ENCODE assay signal across 27 cellular contexts in the genomic region with DNA sequence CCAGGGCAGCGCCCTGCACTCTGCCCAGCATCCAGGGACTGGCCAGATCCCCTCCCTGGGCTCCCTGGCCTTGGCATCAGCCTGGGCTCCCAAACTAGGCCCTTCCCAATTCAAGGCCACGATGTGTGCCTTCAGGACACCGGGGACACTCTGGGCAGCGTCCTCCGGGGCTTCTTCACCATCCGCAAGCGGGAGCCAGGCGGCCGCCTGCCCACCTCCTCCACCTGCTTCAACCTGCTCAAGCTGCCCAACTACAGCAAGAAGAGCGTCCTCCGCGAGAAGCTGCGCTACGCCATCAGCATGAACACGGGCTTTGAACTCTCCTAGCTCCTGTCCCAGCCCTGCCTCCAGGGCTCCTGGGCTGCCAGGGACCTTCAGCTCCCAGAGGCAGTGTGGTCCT.
"Had no signal": no experiment of that assay in that cellular context is flagged by ENCODE, and none has a peak within 500 bp of the region (broad histone marks: within the 10 kb centered on the region; RNA-seq: fewer than 3 reads in every experiment).

No MANE protein-coding gene starts in this region.

- H3K4me3 Mint-ChIP-seq: naive B cell; naive thymus-derived CD8-positive, alpha-beta T cell; natural killer cell treated with Interleukin-12 subunit alpha and Interleukin-12 subunit beta and Interleukin-15 and Interleukin-18, amount 100 ng/mL, for 72 hours; nephron progenitor cell; neural progenitor cell; stimulated activated memory B cell treated with anti-CD40 and anti-IgM and Interleukin-4, amounts not matched to agents 10 μg/mL and 1 μg/mL and 100 μg/mL, for 72 hours; stimulated activated naive CD8-positive, alpha-beta T cell treated with anti-CD3 and anti-CD28 coated beads, Interleukin-15, amount 100 ng/mL, for 72 hours; type B pancreatic cell had no signal

- H3K36me3 Mint-ChIP-seq: natural killer cell treated with Interleukin-12 subunit alpha and Interleukin-12 subunit beta and Interleukin-15 and Interleukin-18, amount 100 ng/mL, for 72 hours had no signal

- H3K9me3 Mint-ChIP-seq: naive B cell; naive thymus-derived CD8-positive, alpha-beta T cell; natural killer cell treated with Interleukin-12 subunit alpha and Interleukin-12 subunit beta and Interleukin-15 and Interleukin-18, amount 100 ng/mL, for 72 hours; nephron progenitor cell; neural progenitor cell; stimulated activated memory B cell treated with anti-CD40 and anti-IgM and Interleukin-4, amounts not matched to agents 10 μg/mL and 1 μg/mL and 100 μg/mL, for 72 hours; stimulated activated naive CD8-positive, alpha-beta T cell treated with anti-CD3 and anti-CD28 coated beads, Interleukin-15, amount 100 ng/mL, for 72 hours; type B pancreatic cell had no signal

- H3K27ac Mint-ChIP-seq: natural killer cell treated with Interleukin-12 subunit alpha and Interleukin-12 subunit beta and Interleukin-15 and Interleukin-18, amount 100 ng/mL, for 72 hours; nephron progenitor cell; neural progenitor cell; progenitor cell of endocrine pancreas; stimulated activated memory B cell treated with anti-CD40 and anti-IgM and Interleukin-4, amounts not matched to agents 10 μg/mL and 1 μg/mL and 100 μg/mL, for 72 hours; type B pancreatic cell had no signal

- ATAC-seq: naive thymus-derived CD8-positive, alpha-beta T cell; natural killer cell treated with Interleukin-12 subunit alpha and Interleukin-12 subunit beta and Interleukin-15 and Interleukin-18, amount 100 ng/mL, for 72 hours; psoas muscle; right cardiac atrium; stimulated activated memory B cell treated with anti-CD40 and anti-IgM and Interleukin-4, amounts not matched to agents 10 μg/mL and 1 μg/mL and 100 μg/mL, for 72 hours; stimulated activated naive CD8-positive, alpha-beta T cell treated with anti-CD3 and anti-CD28 coated beads, Interleukin-15, amount 100 ng/mL, for 72 hours; stimulated activated naive CD8-positive, alpha-beta T cell treated with anti-CD3 and anti-CD28 coated beads, Interleukin-15, Interleukin-2, amounts not matched to agents 100 U/mL and 50 U/mL, for 24 hours; upper lobe of right lung had no signal

- H3K4me1 Mint-ChIP-seq: naive B cell; stimulated activated memory B cell treated with anti-CD40 and anti-IgM and Interleukin-4, amounts not matched to agents 10 μg/mL and 1 μg/mL and 100 μg/mL, for 72 hours; stimulated activated naive CD8-positive, alpha-beta T cell treated with anti-CD3 and anti-CD28 coated beads, Interleukin-15, amount 100 ng/mL, for 72 hours had no signal

- DNase-seq: naive B cell; nephron progenitor cell; nucleus accumbens; ovary; psoas muscle; right lobe of liver; sigmoid colon; small intestine; stimulated activated CD4-positive, alpha-beta T cell treated with anti-CD3 and anti-CD28 coated beads, Interleukin-1b, Interleukin-23, amount 100 ng/mL, for 48 hours; stimulated activated CD4-positive, alpha-beta T cell treated with anti-CD3 and anti-CD28 coated beads, Interleukin-4, amount 100 ng/mL, for 1 hour; stimulated activated CD4-positive, alpha-beta T cell treated with anti-CD3 and anti-CD28 coated beads, Interleukin-4, amount 100 ng/mL, for 4 hours; stimulated activated CD8-positive, alpha-beta memory T cell treated with anti-CD3 and anti-CD28 coated beads, Interleukin-4, amount 100 ng/mL, for 48 hours; stimulated activated naive CD4-positive, alpha-beta T cell; stimulated activated naive CD8-positive, alpha-beta T cell treated with anti-CD3 and anti-CD28 coated beads, Interleukin-15, amount 100 ng/mL, for 72 hours; stimulated activated naive CD8-positive, alpha-beta T cell treated with anti-CD3 and anti-CD28 coated beads, Interleukin-15, Interleukin-2, amounts not matched to agents 100 U/mL and 50 U/mL, for 24 hours; substantia nigra; testis; tibial artery; transverse colon; upper lobe of right lung had no signal

- H3K27me3 Mint-ChIP-seq: naive B cell; naive thymus-derived CD8-positive, alpha-beta T cell; natural killer cell treated with Interleukin-12 subunit alpha and Interleukin-12 subunit beta and Interleukin-15 and Interleukin-18, amount 100 ng/mL, for 72 hours; progenitor cell of endocrine pancreas; stimulated activated memory B cell treated with anti-CD40 and anti-IgM and Interleukin-4, amounts not matched to agents 10 μg/mL and 1 μg/mL and 100 μg/mL, for 72 hours; stimulated activated naive CD8-positive, alpha-beta T cell treated with anti-CD3 and anti-CD28 coated beads, Interleukin-15, amount 100 ng/mL, for 72 hours; type B pancreatic cell had no signal
